Comparison of ENCODE assay signal across 24 cellular contexts in the genomic region with DNA sequence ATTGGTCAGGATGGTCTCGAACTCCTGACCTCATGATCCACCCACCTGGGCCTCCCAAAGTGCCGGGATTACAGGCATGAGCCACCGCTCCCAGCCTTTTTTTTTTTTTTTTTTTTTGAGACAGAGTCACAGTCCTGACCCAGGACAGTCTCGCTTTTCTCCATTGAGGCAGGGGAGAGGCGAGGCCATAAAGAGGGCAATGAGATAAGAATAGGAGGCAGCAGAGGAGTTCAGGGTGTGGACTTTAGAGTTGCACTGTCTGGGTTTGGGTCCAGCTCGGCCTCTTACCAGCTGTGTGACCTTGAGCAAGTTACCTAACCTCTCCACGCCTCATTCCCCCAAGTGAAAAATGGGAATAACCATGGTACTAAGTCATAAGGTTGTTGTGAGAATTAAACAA. TPM values are rescaled to one million over a fixed set of nuclear protein-coding genes. Genes with fewer than 3 reads are reported as not detected.
DNase-seq lines count a peak whose midpoint lies in the region; ATAC-seq, FAIRE-seq and TF ChIP-seq lines count a peak whose summit lies in the region.
"Had no signal": no experiment of that assay in that cellular context is flagged by ENCODE, and none has a peak within 500 bp of the region (broad histone marks: within the 10 kb centered on the region; RNA-seq: fewer than 3 reads in every experiment).

No MANE protein-coding gene starts in this region.

- no peak overlapping the region for H3K9ac ChIP-seq in colonic mucosa (ENCODE audit: low read depth in 2 of 2, low read length in 2 of 2)
- H3K9ac ChIP-seq: BLaER1 treated with 17β-estradiol and CSF1 and Interleukin-3, amounts not matched to agents 10 nM and 100 nM had no signal

- TF ChIP-seq POLR2A in transverse colon (IDR thresholded peaks at IDR 0.05), result no peak

- ATAC-seq in mucosa of descending colon (peak; percentile 58), GM21515 (IDR thresholded peaks at IDR 0.05; ENCODE audit: unreplicated experiment) (no peak)
- ATAC-seq: A549, GM12878, GM23338 had no signal

- H3K4me1 ChIP-seq in colonic mucosa (peaks cover 11% of the 10 kb centered on the region), mucosa of descending colon (ENCODE audit: low read depth) (peaks cover 22% of the 10 kb centered on the region), transverse colon (peaks cover 13 to 33% (median 21%) of the 10 kb centered on the region in 4 donors)
- H3K4me1 ChIP-seq: BE2C had no signal

- H3K9me3 ChIP-seq in colonic mucosa, result no peaks in the 10 kb centered on the region
- H3K9me3 ChIP-seq in mucosa of descending colon, result no peaks in the 10 kb centered on the region
- H3K9me3 ChIP-seq in transverse colon, result no peaks in the 10 kb centered on the region
- H3K9me3 ChIP-seq: A549; BE2C; BLaER1 treated with 17β-estradiol and CSF1 and Interleukin-3, amounts not matched to agents 10 nM and 100 nM had no signal

- H3K27me3 ChIP-seq in colonic mucosa (no peaks in the 10 kb centered on the region), transverse colon (no peaks in the 10 kb centered on the region)
- H3K27me3 ChIP-seq: BE2C; BLaER1 treated with 17β-estradiol and CSF1 and Interleukin-3, amounts not matched to agents 10 nM and 100 nM had no signal

- H3K27ac ChIP-seq in colonic mucosa (peak overlapping the region; percentile 55), transverse colon (peak overlapping the region; percentile 23 to 86 (median 70))
- H3K27ac ChIP-seq: A549; BLaER1 treated with 17β-estradiol and CSF1 and Interleukin-3, amounts not matched to agents 10 nM and 100 nM had no signal

- H3K36me3 ChIP-seq in colonic mucosa, result no peaks in the 10 kb centered on the region
- no peaks in the 10 kb centered on the region for H3K36me3 ChIP-seq in mucosa of descending colon (ENCODE audit: low read depth)
- no peaks in the 10 kb centered on the region for H3K36me3 ChIP-seq in transverse colon
- H3K36me3 ChIP-seq: BE2C; BLaER1 treated with 17β-estradiol and CSF1 and Interleukin-3, amounts not matched to agents 10 nM and 100 nM had no signal

- in situ Hi-C loops in transverse colon (cut with MboI; ENCODE audit: low pct_ligation_motif_present in 1 of 4, low pct_unique_long_range_greater_than_20kb in 1 of 4, low sequenced_read_pairs in 3 of 4), result no loop called here

- DNase-seq in HTR-8/SVneo (ENCODE audit: insufficient read length, low spot score), result no peak
- peak; percentile 63 for DNase-seq in colonic mucosa
- DNase-seq in mucosa of descending colon, result peak in 2 of 3 donors; percentile 41 to 48
- DNase-seq in transverse colon, result peak; percentile 58
- no peak for DNase-seq in NCI-H2029 (lab: John Stamatoyannopoulos, UW)
- DNase-seq in NCI-H345 (lab: John Stamatoyannopoulos, UW), result no peak
- DNase-seq: 8988T; ACHN; AML-193; BE2C; CD4-positive, alpha-beta T cell; CD8-positive, alpha-beta memory T cell; DMS 273 treated with DMSO at 0.1 percent for 48 hours; DMS79; EL; GDM1; H9 had no signal

- H3K4me3 ChIP-seq in colonic mucosa (no peak overlapping the region), mucosa of descending colon (no peak overlapping the region), transverse colon (no peak overlapping the region)
- H3K4me3 ChIP-seq: A549; BLaER1 treated with 17β-estradiol and CSF1 and Interleukin-3, amounts not matched to agents 10 nM and 100 nM; GM12878; GM23338 had no signal

- no peak for TF ChIP-seq CTCF in colonic mucosa (IDR thresholded peaks at IDR 0.05)
- no peak for TF ChIP-seq CTCF in mucosa of descending colon (IDR thresholded peaks at IDR 0.05)
- TF ChIP-seq CTCF in transverse colon (IDR thresholded peaks at IDR 0.05), result no peak

- WGBS in transverse colon (ENCODE audit: low coverage in 1 of 2), 2 donors, result 71 to 72% methylated on average over 3 to 7 of the region's 7 CpGs

- TF ChIP-seq EP300 in transverse colon (IDR thresholded peaks at IDR 0.05; ENCODE audit: low read depth), result no peak

- intact Hi-C loops in colonic mucosa (cut with DNase I) (no loop called here), mucosa of descending colon (cut with DNase I, micrococcal nuclease) (no loop called here), transverse colon (cut with DNase I; ENCODE audit: low total_unique reads) (no loop called here)

- FAIRE-seq in HTR-8/SVneo (lab: Jason Lieb, UNC), result peak; percentile 76
- FAIRE-seq: A549, D721Med, GM12878, GM19239 had no signal

RNA-seq across cellular contexts. Expression of a gene that starts 24.5 kb away (rescaled TPM):
- 100 to 1,000 TPM in 1 of 2 donors, 10 to 100 TPM in 1; 81.8 to 103 TPM for total RNA-seq in colonic mucosa
- 100 to 1,000 TPM in 2 of 3 donors, 10 to 100 TPM in 1; 85.4 to 177 (median 105) TPM for total RNA-seq in mucosa of descending colon
- 10 to 100 TPM; 24.7 to 96.5 (median 69.4) TPM for total RNA-seq in transverse colon

Comparison
In these comparisons a context has a peak if more than half of its experiments do, and no peak if none do; other contexts are left out.
1. DNase-seq: peak in colonic mucosa (single experiment), mucosa of descending colon (2 of 3) and transverse colon (single experiment); none in HTR-8/SVneo (single experiment), NCI-H2029 (single experiment) and NCI-H345 (single experiment).